ENCODE assay signal across 1 cellular context in the genomic region with DNA sequence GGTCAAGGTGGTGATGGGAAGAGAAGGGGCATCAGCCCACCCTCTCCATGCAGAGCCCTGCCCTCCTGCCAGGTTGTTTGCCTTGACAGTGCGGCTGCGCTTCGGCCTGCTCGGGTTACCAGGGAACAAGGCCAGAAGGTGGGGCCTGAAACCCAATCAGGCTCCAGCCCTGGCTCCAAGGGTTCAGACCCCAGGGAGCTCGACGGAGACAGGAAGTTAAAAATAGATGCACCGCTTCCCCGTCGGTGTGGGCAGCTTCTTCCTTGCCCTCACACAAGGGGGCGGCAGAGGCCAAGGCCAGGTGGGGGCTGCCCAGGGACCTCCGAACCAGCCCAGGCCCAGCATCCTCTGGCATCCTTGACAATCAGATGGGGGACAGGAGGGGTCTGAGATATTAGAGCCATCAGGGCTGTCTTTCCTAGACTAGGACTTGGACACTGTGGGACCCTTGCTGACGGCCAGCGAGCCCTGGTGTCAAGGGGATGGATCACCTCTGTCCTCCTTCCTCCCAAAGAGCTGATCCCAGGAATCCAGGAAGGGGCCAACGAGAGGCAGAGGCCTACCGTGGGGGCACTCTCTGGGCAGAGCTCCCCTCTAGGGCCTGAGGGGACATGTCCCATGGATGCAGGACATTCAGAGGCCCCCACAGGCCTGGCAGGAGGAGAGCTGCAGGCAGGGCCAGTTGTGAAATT.
TF ChIP-seq lines count a peak whose summit lies in the region.

No MANE protein-coding gene starts in this region.

TF ChIP-seq in HepG2, 621 proteins besides CTCF, POLR2A, EP300 and RAD21 (continued from another document and continues in another):
- TF ChIP-seq MXD4 (CRISPR knock-in tag; IDR thresholded peaks at IDR 0.05) (no peak), HOXA3 (CRISPR knock-in tag; IDR thresholded peaks at IDR 0.05) (peak; percentile 16; the same call in 1 of the 2 replicates), RBAK (CRISPR knock-in tag; IDR thresholded peaks at IDR 0.05) (no peak), FOSL1 (CRISPR knock-in tag; IDR thresholded peaks at IDR 0.05; ENCODE audit: borderline replicate concordance) (no peak), MTF2 (CRISPR knock-in tag; IDR thresholded peaks at IDR 0.05; ENCODE audit: borderline replicate concordance) (no peak), ZNF839 (CRISPR knock-in tag; IDR thresholded peaks at IDR 0.05; ENCODE audit: borderline replicate concordance) (no peak), GFI1 (CRISPR knock-in tag; IDR thresholded peaks at IDR 0.05; ENCODE audit: borderline replicate concordance) (no peak; the same call in 1 of the 2 replicates), ZNF12 (CRISPR knock-in tag; IDR thresholded peaks at IDR 0.05) (no peak), NFIB (CRISPR knock-in tag; IDR thresholded peaks at IDR 0.05; ENCODE audit: borderline replicate concordance) (no peak), ZNF343 (CRISPR knock-in tag; IDR thresholded peaks at IDR 0.05) (no peak; the same call in 1 of the 2 replicates), ZNF841 (CRISPR knock-in tag; IDR thresholded peaks at IDR 0.05; ENCODE audit: borderline replicate concordance) (no peak), XBP1 (CRISPR knock-in tag; IDR thresholded peaks at IDR 0.05) (no peak), RORA (CRISPR knock-in tag; IDR thresholded peaks at IDR 0.05) (no peak), ZNF556 (CRISPR knock-in tag; IDR thresholded peaks at IDR 0.05; ENCODE audit: borderline replicate concordance) (no peak; the same call in 1 of the 2 replicates), MAFF (IDR thresholded peaks at IDR 0.05; ENCODE audit: low read depth, low read length) (no peak), KAT8 (CRISPR knock-in tag; IDR thresholded peaks at IDR 0.05) (no peak), ZZZ3 (CRISPR knock-in tag; IDR thresholded peaks at IDR 0.05; ENCODE audit: borderline replicate concordance) (no peak), CENPX (CRISPR knock-in tag; IDR thresholded peaks at IDR 0.05) (no peak), GABPA (IDR thresholded peaks at IDR 0.05; ENCODE audit: low read depth, low read length) (no peak), GABPA (CRISPR knock-in tag; IDR thresholded peaks at IDR 0.05; ENCODE audit: low read depth) (peak; percentile 65), ZNF660 (CRISPR knock-in tag; IDR thresholded peaks at IDR 0.05; ENCODE audit: borderline replicate concordance, low read depth) (no peak), RBM22 (optimal IDR thresholded peaks at IDR 0.05; ENCODE audit: low read length) (no peak), KLF13 (CRISPR knock-in tag; IDR thresholded peaks at IDR 0.05) (0 out of 2 replicates have a peak, but pooled peaks have one; percentile 24), CBFB (CRISPR knock-in tag; IDR thresholded peaks at IDR 0.05) (peak; percentile 37; the same call in 1 of the 2 replicates), ZNF383 (CRISPR knock-in tag; IDR thresholded peaks at IDR 0.05; ENCODE audit: borderline replicate concordance) (no peak), HIVEP1 (CRISPR knock-in tag; IDR thresholded peaks at IDR 0.05) (peak; percentile 52), ZNF441 (CRISPR knock-in tag; IDR thresholded peaks at IDR 0.05; ENCODE audit: borderline replicate concordance) (0 out of 2 replicates have a peak, but pooled peaks have one; percentile 17)
- TF ChIP-seq, protein P1, sequence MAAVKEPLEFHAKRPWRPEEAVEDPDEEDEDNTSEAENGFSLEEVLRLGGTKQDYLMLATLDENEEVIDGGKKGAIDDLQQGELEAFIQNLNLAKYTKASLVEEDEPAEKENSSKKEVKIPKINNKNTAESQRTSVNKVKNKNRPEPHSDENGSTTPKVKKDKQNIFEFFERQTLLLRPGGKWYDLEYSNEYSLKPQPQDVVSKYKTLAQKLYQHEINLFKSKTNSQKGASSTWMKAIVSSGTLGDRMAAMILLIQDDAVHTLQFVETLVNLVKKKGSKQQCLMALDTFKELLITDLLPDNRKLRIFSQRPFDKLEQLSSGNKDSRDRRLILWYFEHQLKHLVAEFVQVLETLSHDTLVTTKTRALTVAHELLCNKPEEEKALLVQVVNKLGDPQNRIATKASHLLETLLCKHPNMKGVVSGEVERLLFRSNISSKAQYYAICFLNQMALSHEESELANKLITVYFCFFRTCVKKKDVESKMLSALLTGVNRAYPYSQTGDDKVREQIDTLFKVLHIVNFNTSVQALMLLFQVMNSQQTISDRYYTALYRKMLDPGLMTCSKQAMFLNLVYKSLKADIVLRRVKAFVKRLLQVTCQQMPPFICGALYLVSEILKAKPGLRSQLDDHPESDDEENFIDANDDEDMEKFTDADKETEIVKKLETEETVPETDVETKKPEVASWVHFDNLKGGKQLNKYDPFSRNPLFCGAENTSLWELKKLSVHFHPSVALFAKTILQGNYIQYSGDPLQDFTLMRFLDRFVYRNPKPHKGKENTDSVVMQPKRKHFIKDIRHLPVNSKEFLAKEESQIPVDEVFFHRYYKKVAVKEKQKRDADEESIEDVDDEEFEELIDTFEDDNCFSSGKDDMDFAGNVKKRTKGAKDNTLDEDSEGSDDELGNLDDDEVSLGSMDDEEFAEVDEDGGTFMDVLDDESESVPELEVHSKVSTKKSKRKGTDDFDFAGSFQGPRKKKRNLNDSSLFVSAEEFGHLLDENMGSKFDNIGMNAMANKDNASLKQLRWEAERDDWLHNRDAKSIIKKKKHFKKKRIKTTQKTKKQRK (IDR thresholded peaks at IDR 0.05; ENCODE audit: low read length), result no peak
- TF ChIP-seq, protein P2, sequence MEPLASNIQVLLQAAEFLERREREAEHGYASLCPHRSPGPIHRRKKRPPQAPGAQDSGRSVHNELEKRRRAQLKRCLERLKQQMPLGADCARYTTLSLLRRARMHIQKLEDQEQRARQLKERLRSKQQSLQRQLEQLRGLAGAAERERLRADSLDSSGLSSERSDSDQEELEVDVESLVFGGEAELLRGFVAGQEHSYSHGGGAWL (CRISPR knock-in tag; IDR thresholded peaks at IDR 0.05), result no peak
- TF ChIP-seq, protein P3, sequence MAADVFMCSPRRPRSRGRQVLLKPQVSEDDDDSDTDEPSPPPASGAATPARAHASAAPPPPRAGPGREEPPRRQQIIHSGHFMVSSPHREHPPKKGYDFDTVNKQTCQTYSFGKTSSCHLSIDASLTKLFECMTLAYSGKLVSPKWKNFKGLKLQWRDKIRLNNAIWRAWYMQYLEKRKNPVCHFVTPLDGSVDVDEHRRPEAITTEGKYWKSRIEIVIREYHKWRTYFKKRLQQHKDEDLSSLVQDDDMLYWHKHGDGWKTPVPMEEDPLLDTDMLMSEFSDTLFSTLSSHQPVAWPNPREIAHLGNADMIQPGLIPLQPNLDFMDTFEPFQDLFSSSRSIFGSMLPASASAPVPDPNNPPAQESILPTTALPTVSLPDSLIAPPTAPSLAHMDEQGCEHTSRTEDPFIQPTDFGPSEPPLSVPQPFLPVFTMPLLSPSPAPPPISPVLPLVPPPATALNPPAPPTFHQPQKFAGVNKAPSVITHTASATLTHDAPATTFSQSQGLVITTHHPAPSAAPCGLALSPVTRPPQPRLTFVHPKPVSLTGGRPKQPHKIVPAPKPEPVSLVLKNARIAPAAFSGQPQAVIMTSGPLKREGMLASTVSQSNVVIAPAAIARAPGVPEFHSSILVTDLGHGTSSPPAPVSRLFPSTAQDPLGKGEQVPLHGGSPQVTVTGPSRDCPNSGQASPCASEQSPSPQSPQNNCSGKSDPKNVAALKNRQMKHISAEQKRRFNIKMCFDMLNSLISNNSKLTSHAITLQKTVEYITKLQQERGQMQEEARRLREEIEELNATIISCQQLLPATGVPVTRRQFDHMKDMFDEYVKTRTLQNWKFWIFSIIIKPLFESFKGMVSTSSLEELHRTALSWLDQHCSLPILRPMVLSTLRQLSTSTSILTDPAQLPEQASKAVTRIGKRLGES (CRISPR knock-in tag; IDR thresholded peaks at IDR 0.05; ENCODE audit: borderline replicate concordance), result no peak
- TF ChIP-seq, protein P4, sequence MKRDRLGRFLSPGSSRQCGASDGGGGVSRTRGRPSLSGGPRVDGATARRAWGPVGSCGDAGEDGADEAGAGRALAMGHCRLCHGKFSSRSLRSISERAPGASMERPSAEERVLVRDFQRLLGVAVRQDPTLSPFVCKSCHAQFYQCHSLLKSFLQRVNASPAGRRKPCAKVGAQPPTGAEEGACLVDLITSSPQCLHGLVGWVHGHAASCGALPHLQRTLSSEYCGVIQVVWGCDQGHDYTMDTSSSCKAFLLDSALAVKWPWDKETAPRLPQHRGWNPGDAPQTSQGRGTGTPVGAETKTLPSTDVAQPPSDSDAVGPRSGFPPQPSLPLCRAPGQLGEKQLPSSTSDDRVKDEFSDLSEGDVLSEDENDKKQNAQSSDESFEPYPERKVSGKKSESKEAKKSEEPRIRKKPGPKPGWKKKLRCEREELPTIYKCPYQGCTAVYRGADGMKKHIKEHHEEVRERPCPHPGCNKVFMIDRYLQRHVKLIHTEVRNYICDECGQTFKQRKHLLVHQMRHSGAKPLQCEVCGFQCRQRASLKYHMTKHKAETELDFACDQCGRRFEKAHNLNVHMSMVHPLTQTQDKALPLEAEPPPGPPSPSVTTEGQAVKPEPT (CRISPR knock-in tag; IDR thresholded peaks at IDR 0.05; ENCODE audit: low read depth), result no peak
- TF ChIP-seq, protein P5, sequence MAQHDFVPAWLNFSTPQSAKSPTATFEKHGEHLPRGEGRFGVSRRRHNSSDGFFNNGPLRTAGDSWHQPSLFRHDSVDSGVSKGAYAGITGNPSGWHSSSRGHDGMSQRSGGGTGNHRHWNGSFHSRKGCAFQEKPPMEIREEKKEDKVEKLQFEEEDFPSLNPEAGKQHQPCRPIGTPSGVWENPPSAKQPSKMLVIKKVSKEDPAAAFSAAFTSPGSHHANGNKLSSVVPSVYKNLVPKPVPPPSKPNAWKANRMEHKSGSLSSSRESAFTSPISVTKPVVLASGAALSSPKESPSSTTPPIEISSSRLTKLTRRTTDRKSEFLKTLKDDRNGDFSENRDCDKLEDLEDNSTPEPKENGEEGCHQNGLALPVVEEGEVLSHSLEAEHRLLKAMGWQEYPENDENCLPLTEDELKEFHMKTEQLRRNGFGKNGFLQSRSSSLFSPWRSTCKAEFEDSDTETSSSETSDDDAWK (CRISPR knock-in tag; IDR thresholded peaks at IDR 0.05), result no peak
- TF ChIP-seq, protein P6, sequence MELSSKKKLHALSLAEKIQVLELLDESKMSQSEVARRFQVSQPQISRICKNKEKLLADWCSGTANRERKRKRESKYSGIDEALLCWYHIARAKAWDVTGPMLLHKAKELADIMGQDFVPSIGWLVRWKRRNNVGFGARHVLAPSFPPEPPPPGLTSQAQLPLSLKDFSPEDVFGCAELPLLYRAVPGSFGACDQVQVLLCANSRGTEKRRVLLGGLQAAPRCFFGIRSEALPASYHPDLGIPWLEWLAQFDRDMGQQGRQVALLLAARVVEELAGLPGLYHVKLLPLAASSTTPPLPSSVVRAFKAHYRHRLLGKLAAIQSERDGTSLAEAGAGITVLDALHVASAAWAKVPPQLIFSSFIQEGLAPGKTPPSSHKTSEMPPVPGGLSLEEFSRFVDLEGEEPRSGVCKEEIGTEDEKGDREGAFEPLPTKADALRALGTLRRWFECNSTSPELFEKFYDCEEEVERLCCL (CRISPR knock-in tag; IDR thresholded peaks at IDR 0.05; ENCODE audit: borderline replicate concordance), result no peak
- TF ChIP-seq, protein P7, sequence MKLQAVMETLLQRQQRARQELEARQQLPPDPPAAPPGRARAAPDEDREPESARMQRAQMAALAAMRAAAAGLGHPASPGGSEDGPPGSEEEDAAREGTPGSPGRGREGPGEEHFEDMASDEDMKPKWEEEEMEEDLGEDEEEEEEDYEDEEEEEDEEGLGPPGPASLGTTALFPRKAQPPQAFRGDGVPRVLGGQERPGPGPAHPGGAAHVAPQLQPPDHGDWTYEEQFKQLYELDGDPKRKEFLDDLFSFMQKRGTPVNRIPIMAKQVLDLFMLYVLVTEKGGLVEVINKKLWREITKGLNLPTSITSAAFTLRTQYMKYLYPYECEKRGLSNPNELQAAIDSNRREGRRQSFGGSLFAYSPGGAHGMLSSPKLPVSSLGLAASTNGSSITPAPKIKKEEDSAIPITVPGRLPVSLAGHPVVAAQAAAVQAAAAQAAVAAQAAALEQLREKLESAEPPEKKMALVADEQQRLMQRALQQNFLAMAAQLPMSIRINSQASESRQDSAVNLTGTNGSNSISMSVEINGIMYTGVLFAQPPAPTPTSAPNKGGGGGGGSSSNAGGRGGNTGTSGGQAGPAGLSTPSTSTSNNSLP (IDR thresholded peaks at IDR 0.05; ENCODE audit: low read depth, low read length), result no peak
- TF ChIP-seq, protein P8, sequence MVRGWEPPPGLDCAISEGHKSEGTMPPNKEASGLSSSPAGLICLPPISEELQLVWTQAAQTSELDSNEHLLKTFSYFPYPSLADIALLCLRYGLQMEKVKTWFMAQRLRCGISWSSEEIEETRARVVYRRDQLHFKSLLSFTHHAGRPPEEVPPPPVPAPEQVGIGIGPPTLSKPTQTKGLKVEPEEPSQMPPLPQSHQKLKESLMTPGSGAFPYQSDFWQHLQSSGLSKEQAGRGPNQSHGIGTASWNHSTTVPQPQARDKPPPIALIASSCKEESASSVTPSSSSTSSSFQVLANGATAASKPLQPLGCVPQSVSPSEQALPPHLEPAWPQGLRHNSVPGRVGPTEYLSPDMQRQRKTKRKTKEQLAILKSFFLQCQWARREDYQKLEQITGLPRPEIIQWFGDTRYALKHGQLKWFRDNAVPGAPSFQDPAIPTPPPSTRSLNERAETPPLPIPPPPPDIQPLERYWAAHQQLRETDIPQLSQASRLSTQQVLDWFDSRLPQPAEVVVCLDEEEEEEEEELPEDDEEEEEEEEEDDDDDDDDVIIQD (CRISPR knock-in tag; IDR thresholded peaks at IDR 0.05; ENCODE audit: low read depth), result no peak
- TF ChIP-seq, protein P9, sequence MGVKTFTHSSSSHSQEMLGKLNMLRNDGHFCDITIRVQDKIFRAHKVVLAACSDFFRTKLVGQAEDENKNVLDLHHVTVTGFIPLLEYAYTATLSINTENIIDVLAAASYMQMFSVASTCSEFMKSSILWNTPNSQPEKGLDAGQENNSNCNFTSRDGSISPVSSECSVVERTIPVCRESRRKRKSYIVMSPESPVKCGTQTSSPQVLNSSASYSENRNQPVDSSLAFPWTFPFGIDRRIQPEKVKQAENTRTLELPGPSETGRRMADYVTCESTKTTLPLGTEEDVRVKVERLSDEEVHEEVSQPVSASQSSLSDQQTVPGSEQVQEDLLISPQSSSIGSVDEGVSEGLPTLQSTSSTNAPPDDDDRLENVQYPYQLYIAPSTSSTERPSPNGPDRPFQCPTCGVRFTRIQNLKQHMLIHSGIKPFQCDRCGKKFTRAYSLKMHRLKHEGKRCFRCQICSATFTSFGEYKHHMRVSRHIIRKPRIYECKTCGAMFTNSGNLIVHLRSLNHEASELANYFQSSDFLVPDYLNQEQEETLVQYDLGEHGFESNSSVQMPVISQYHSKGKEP (CRISPR knock-in tag; IDR thresholded peaks at IDR 0.05), result no peak
- TF ChIP-seq, protein P10, sequence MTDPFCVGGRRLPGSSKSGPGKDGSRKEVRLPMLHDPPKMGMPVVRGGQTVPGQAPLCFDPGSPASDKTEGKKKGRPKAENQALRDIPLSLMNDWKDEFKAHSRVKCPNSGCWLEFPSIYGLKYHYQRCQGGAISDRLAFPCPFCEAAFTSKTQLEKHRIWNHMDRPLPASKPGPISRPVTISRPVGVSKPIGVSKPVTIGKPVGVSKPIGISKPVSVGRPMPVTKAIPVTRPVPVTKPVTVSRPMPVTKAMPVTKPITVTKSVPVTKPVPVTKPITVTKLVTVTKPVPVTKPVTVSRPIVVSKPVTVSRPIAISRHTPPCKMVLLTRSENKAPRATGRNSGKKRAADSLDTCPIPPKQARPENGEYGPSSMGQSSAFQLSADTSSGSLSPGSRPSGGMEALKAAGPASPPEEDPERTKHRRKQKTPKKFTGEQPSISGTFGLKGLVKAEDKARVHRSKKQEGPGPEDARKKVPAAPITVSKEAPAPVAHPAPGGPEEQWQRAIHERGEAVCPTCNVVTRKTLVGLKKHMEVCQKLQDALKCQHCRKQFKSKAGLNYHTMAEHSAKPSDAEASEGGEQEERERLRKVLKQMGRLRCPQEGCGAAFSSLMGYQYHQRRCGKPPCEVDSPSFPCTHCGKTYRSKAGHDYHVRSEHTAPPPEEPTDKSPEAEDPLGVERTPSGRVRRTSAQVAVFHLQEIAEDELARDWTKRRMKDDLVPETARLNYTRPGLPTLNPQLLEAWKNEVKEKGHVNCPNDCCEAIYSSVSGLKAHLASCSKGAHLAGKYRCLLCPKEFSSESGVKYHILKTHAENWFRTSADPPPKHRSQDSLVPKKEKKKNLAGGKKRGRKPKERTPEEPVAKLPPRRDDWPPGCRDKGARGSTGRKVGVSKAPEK (CRISPR knock-in tag; IDR thresholded peaks at IDR 0.05; ENCODE audit: borderline replicate concordance), result no peak
